In the genomic region with DNA sequence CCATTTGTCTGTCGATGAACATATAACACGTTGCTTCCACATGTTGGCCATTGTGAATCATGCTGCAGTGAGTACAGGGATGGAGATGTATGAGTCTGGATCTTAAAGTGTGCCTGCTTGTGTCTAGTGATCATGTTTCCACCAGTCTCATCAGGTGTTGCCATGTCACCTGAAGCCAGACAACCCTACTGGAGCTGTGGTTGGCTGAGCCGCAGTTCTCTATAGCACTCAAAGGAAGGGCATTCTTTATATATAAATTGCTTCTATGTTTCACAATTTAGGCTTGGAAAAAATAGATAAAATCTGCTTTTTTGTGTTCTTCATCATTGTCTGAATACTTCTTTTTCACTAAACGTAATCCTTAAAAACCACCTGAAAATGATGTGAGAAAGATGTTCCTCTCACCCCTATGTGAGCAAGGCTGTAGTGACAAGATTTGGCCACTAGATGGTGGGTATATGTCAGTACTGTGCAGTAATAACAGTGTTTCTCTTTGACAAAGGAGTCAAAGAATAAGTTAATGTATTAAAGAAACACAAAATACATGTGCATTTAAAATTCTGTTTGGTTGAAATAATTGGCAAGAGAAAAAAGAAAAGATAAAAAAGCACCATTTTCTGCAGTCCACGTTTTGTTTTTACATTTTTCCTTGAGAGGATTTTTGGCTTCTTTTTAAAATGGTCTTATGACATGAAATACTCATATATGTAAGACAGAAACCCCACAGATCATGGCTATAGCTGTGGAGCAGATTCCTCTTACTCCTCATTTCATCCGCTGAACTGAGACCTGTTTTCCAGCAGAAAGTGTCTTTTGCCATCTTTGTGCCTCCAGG, we compare ENCODE assay signal across 9 cellular contexts.
DNase-seq lines count a peak whose midpoint lies in the region; ATAC-seq, FAIRE-seq and TF ChIP-seq lines count a peak whose summit lies in the region.
"Had no signal": no experiment of that assay in that cellular context is flagged by ENCODE, and none has a peak within 500 bp of the region (broad histone marks: within the 10 kb centered on the region; RNA-seq: fewer than 3 reads in every experiment).

No MANE protein-coding gene starts in this region.

- H3K27ac Mint-ChIP-seq in GM23338 = no peak overlapping the region
- no peak overlapping the region for H3K27ac Mint-ChIP-seq in T-cell

- H3K4me2 ChIP-seq in GM23338 = no peak overlapping the region
- H3K4me2 ChIP-seq: BLaER1 had no signal

- H3K36me3 Mint-ChIP-seq in GM23338 (ENCODE audit: low read depth) = peaks cover 22% of the 10 kb centered on the region
- peaks cover 13% of the 10 kb centered on the region for H3K36me3 Mint-ChIP-seq in T-cell

- no peak overlapping the region for H3K4me3 ChIP-seq in GM23338
- H3K4me3 ChIP-seq in body of pancreas = no peak overlapping the region
- H3K4me3 ChIP-seq: BLaER1 had no signal

- H3K9me3 Mint-ChIP-seq in GM23338 (peaks cover 22% of the 10 kb centered on the region), T-cell (peaks cover 0 to 11% (median 6%) of the 10 kb centered on the region in 3 donors)

- POLR2A ChIA-PET in T-cell (lab: Charles Lee) = no interaction called here

- peak; percentile 97 for FAIRE-seq in islet of Langerhans (lab: Jason Lieb, UNC)

- ATAC-seq in GM23338 = peak; percentile 73
- ATAC-seq in T-cell (replicated peaks in 1 of 4) = peak; percentile 79 to 94 (median 81)
- ATAC-seq in body of pancreas = peak; percentile 72

- intact Hi-C loops in body of pancreas (cut with DNase I) = no loop called here

- no peak overlapping the region for H3K4me3 Mint-ChIP-seq in GM23338
- H3K4me3 Mint-ChIP-seq in T-cell = no peak overlapping the region

- peaks cover 2% of the 10 kb centered on the region; the same call in 1 of the 2 replicates for H3K36me3 ChIP-seq in GM23338 (ENCODE audit: insufficient read depth)
- no peaks in the 10 kb centered on the region for H3K36me3 ChIP-seq in body of pancreas (replicated peaks in 1 of 2; ENCODE audit: insufficient read depth in 1 of 2, low read depth in 2 of 2)
- H3K36me3 ChIP-seq: BLaER1 had no signal

- TF ChIP-seq CTCF in GM23338 (conservative IDR thresholded peaks at IDR 0.05; ENCODE audit: low read depth in 2 of 2) = peak; percentile 86 to 97
- TF ChIP-seq CTCF in LNCAP (IDR thresholded peaks at IDR 0.05) = peak; percentile 88
- peak; percentile 47 to 96 (median 80) for TF ChIP-seq CTCF in body of pancreas (IDR thresholded peaks at IDR 0.05)

- H2AFZ ChIP-seq in GM23338 = no peak overlapping the region

- no peaks in the 10 kb centered on the region for H3F3A ChIP-seq in GM23338 (replicated peaks; ENCODE audit: low read depth)

- H3K27me3 ChIP-seq in GM23338 (ENCODE audit: insufficient read depth) = no peaks in the 10 kb centered on the region
- H3K27me3 ChIP-seq in body of pancreas = no peaks in the 10 kb centered on the region
- H3K27me3 ChIP-seq: BLaER1 had no signal

- no peak overlapping the region for H3K27ac ChIP-seq in GM23338 (ENCODE audit: low read depth)
- no peak overlapping the region for H3K27ac ChIP-seq in body of pancreas
- H3K27ac ChIP-seq: BLaER1 had no signal

- CTCF ChIA-PET in T-cell (lab: Charles Lee) = interaction anchor here in 1 of 2 donors (0.5 to 1.0 kb wide), 4 partner anchors 55 to 584 kb away, joined by 3 to 6 read pairs (median 3); no protein-coding TSS in a partner anchor

- H3K79me2 ChIP-seq in GM23338 (replicated peaks; ENCODE audit: insufficient read depth) = no peaks in the 10 kb centered on the region

- no peak for TF ChIP-seq POLR2A in body of pancreas (IDR thresholded peaks at IDR 0.05)

- 57 to 62% methylated on average over 6 of the region's 6 CpGs for WGBS in body of pancreas, 2 donors

- H3K27me3 Mint-ChIP-seq in GM23338 (ENCODE audit: insufficient read depth, low read depth, poor library complexity) (no peaks in the 10 kb centered on the region), T-cell (no peaks in the 10 kb centered on the region)

- no peaks in the 10 kb centered on the region for H3K9me2 ChIP-seq in GM23338 (ENCODE audit: insufficient read depth)

- H3K4me1 ChIP-seq in GM23338 (ENCODE audit: insufficient read depth) (no peaks in the 10 kb centered on the region), body of pancreas (peaks cover 6% of the 10 kb centered on the region)
- H3K4me1 ChIP-seq: BLaER1 had no signal

- DNase-seq in NCI-H1417 (lab: John Stamatoyannopoulos, UW) = peak; percentile 1 to 65 (median 65)
- DNase-seq in NCI-H1417 treated with DMSO at 0.1 percent for 48 hours (lab: John Stamatoyannopoulos, UW) = no peak
- peak; percentile 74 for DNase-seq in GM23338 (ENCODE audit: low spot score)
- peak in 33 of 34 experiments; percentile 8 to 65 (median 35) for DNase-seq in T-cell
- DNase-seq in body of pancreas = peak; percentile 59 to 62 (median 61)
- DNase-seq in stimulated activated CD4-positive, alpha-beta T cell treated with anti-CD3 and anti-CD28 coated beads, Interleukin-2, amount 100 ng/mL, for 4 hours (ENCODE audit: low read depth) = peak; percentile 52

- H3K4me1 Mint-ChIP-seq in GM23338 (no peaks in the 10 kb centered on the region), T-cell (peaks cover 5 to 17% (median 11%) of the 10 kb centered on the region in 3 donors)

- H4K20me1 ChIP-seq in GM23338 (replicated peaks; ENCODE audit: insufficient read depth) = no peaks in the 10 kb centered on the region
- H4K20me1 ChIP-seq: BLaER1 had no signal

- no peaks in the 10 kb centered on the region for H3K9me3 ChIP-seq in body of pancreas

TF ChIP-seq in GM23338, 12 proteins besides CTCF, POLR2A, EP300 and RAD21 (continues in another document):
- no peak for TF ChIP-seq CREB1 (CRISPR knock-in tag; IDR thresholded peaks at IDR 0.05; ENCODE audit: low read depth)
- no peak for TF ChIP-seq REST (IDR thresholded peaks at IDR 0.05; ENCODE audit: unreplicated experiment)
- TF ChIP-seq, protein P1, sequence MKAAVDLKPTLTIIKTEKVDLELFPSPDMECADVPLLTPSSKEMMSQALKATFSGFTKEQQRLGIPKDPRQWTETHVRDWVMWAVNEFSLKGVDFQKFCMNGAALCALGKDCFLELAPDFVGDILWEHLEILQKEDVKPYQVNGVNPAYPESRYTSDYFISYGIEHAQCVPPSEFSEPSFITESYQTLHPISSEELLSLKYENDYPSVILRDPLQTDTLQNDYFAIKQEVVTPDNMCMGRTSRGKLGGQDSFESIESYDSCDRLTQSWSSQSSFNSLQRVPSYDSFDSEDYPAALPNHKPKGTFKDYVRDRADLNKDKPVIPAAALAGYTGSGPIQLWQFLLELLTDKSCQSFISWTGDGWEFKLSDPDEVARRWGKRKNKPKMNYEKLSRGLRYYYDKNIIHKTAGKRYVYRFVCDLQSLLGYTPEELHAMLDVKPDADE (IDR thresholded peaks at IDR 0.05) = no peak
- no peak for TF ChIP-seq EZH2phosphoT487 (IDR thresholded peaks at IDR 0.05; ENCODE audit: unreplicated experiment)
